In genomic region chr17:3558603-3559269, GRCh38 we compare ENCODE assay signal across 8 cellular contexts. TPM values are rescaled to one million over a fixed set of nuclear protein-coding genes. Genes with fewer than 3 reads are reported as not detected.
DNase-seq lines count a peak whose midpoint lies in the region; ATAC-seq and TF ChIP-seq lines count a peak whose summit lies in the region.

No MANE protein-coding gene starts in this region.

- no peaks in the 10 kb centered on the region for H3K36me3 ChIP-seq in thyroid gland

- peak; percentile 58 for ATAC-seq in GM21360 (IDR thresholded peaks at IDR 0.05; ENCODE audit: unreplicated experiment)

- DNase-seq in EH (ENCODE audit: low read depth) (peak; percentile 14), HK-2 (ENCODE audit: unreplicated experiment) (peak; percentile 71), germinal center (ENCODE audit: low spot score) (peak; percentile 85), GOT3 (lab: John Stamatoyannopoulos, UW) (no peak), thyroid gland (no peak)
- DNase-seq in activated CD4-positive, alpha-beta memory T cell treated with anti-CD3 and anti-CD28 coated beads, Interleukin-2, amount 10 ng/mL, durations not matched to agents 7 days and 5 days, result peak; percentile 63
- peak; percentile 35 to 39 for DNase-seq in stimulated activated CD8-positive, alpha-beta memory T cell treated with anti-CD3 and anti-CD28 coated beads, Interleukin-2, amount 100 ng/mL, for 48 hours (ENCODE audit: low read depth in 2 of 2)

- no peak overlapping the region for H3K4me3 ChIP-seq in thyroid gland (replicated peaks in 1 of 3)

- peaks cover 21% of the 10 kb centered on the region for H3K4me1 Mint-ChIP-seq in activated CD4-positive, alpha-beta memory T cell treated with anti-CD3 and anti-CD28 coated beads, Interleukin-2, amount 10 ng/mL, durations not matched to agents 7 days and 5 days

- H3K27me3 ChIP-seq in thyroid gland, result no peaks in the 10 kb centered on the region

- H3K36me3 Mint-ChIP-seq in activated CD4-positive, alpha-beta memory T cell treated with anti-CD3 and anti-CD28 coated beads, Interleukin-2, amount 10 ng/mL, durations not matched to agents 7 days and 5 days (ENCODE audit: low read depth), result no peaks in the 10 kb centered on the region

- intact Hi-C loops in thyroid gland (cut with DNase I), result no loop called here

- H3K27ac Mint-ChIP-seq in activated CD4-positive, alpha-beta memory T cell treated with anti-CD3 and anti-CD28 coated beads, Interleukin-2, amount 10 ng/mL, durations not matched to agents 7 days and 5 days, result no peak overlapping the region

- H3K4me3 Mint-ChIP-seq in activated CD4-positive, alpha-beta memory T cell treated with anti-CD3 and anti-CD28 coated beads, Interleukin-2, amount 10 ng/mL, durations not matched to agents 7 days and 5 days, result no peak overlapping the region

- no peak for TF ChIP-seq POLR2A in thyroid gland (IDR thresholded peaks at IDR 0.05)

- WGBS in thyroid gland, 2 donors, result 70 to 76% methylated on average over 14 to 25 of the region's 25 CpGs

- no peaks in the 10 kb centered on the region for H3K27me3 Mint-ChIP-seq in activated CD4-positive, alpha-beta memory T cell treated with anti-CD3 and anti-CD28 coated beads, Interleukin-2, amount 10 ng/mL, durations not matched to agents 7 days and 5 days

- CTCF ChIA-PET in activated CD4-positive, alpha-beta memory T cell treated with anti-CD3 and anti-CD28 coated beads, Interleukin-2, amount 10 ng/mL, durations not matched to agents 7 days and 5 days (lab: Charles Lee), result interaction anchor here (1.3 kb wide), 1 partner anchor 44 kb away, joined by 3 read pairs; no protein-coding TSS in a partner anchor

- no peaks in the 10 kb centered on the region for H3K9me3 ChIP-seq in thyroid gland

- no peaks in the 10 kb centered on the region for H3K9me3 Mint-ChIP-seq in activated CD4-positive, alpha-beta memory T cell treated with anti-CD3 and anti-CD28 coated beads, Interleukin-2, amount 10 ng/mL, durations not matched to agents 7 days and 5 days

- no peak for TF ChIP-seq CTCF in thyroid gland (IDR thresholded peaks at IDR 0.05)

- POLR2A ChIA-PET in activated CD4-positive, alpha-beta memory T cell treated with anti-CD3 and anti-CD28 coated beads, Interleukin-2, amount 10 ng/mL, durations not matched to agents 7 days and 5 days (lab: Charles Lee), result no interaction called here

- no peak overlapping the region for H3K27ac ChIP-seq in thyroid gland

- H3K4me1 ChIP-seq in thyroid gland, result peaks cover 0 to 6% of the 10 kb centered on the region in 2 donors

RNA-seq across cellular contexts. Expression of gene TRPV3, which starts 1.1 kb away (rescaled TPM):
- under 1 TPM; 0.13 to 0.43 TPM for total RNA-seq in activated CD4-positive, alpha-beta memory T cell treated with anti-CD3 and anti-CD28 coated beads, Interleukin-2, amount 10 ng/mL, durations not matched to agents 7 days and 5 days
- 1 to 10 TPM in 3 of 4 donors, under 1 TPM in 1; 0.11 to 1.2 (median 1.0) TPM for total RNA-seq in thyroid gland

RNA-seq across cellular contexts. Expression of gene TRPV1, which starts 50.5 kb away (rescaled TPM):
- total RNA-seq in activated CD4-positive, alpha-beta memory T cell treated with anti-CD3 and anti-CD28 coated beads, Interleukin-2, amount 10 ng/mL, durations not matched to agents 7 days and 5 days, result 1 to 10 TPM; 3.8 to 5.1 TPM
- total RNA-seq in thyroid gland, result 1 to 10 TPM; 2.9 to 5.3 (median 4.0) TPM

Comparison
In these comparisons a context has a peak if more than half of its experiments do, and no peak if none do; other contexts are left out.
1. DNase-seq: peak in EH (single experiment), HK-2 (single experiment), activated CD4-positive, alpha-beta memory T cell treated with anti-CD3 and anti-CD28 coated beads, Interleukin-2, amount 10 ng/mL, durations not matched to agents 7 days and 5 days (single experiment), germinal center (single experiment) and stimulated activated CD8-positive, alpha-beta memory T cell treated with anti-CD3 and anti-CD28 coated beads, Interleukin-2, amount 100 ng/mL, for 48 hours (2 of 2); none in GOT3 (single experiment) and thyroid gland (0 of 2).